Comparison of ENCODE assay signal across 38 cellular contexts in genomic region chr12:50947932-50948331, GRCh38. TPM values are rescaled to one million over a fixed set of nuclear protein-coding genes. Genes with fewer than 3 reads are reported as not detected.
"Had no signal": no experiment of that assay in that cellular context is flagged by ENCODE, and none has a peak within 500 bp of the region (broad histone marks: within the 10 kb centered on the region; RNA-seq: fewer than 3 reads in every experiment).

No MANE protein-coding gene starts in this region.

- H3K4me2 ChIP-seq: hepatocyte, smooth muscle cell had no signal

- H2AFZ ChIP-seq: hepatocyte had no signal

- DNase-seq: cortex of kidney; effector CD4-positive, alpha-beta T cell; endodermal cell; foreskin fibroblast; heart left ventricle; left cardiac atrium; left lung; mesenchymal stem cell; mucosa of descending colon; naive thymus-derived CD8-positive, alpha-beta T cell; nephron progenitor cell; nucleus accumbens; ovary; right lobe of liver; stimulated activated CD4-positive, alpha-beta T cell treated with anti-CD3 and anti-CD28 coated beads, Interleukin-12 subunit alpha, Interleukin-12 subunit beta, amount 100 ng/mL, for 4 hours; stimulated activated CD4-positive, alpha-beta T cell treated with anti-CD3 and anti-CD28 coated beads, Interleukin-1b, Interleukin-23, amount 100 ng/mL, for 48 hours; stimulated activated CD4-positive, alpha-beta T cell treated with anti-CD3 and anti-CD28 coated beads, Interleukin-4, amount 100 ng/mL, for 1 hour; stimulated activated CD8-positive, alpha-beta memory T cell treated with anti-CD3 and anti-CD28 coated beads, Interleukin-4, amount 100 ng/mL, for 48 hours; stimulated activated naive CD4-positive, alpha-beta T cell treated with Interleukin-2 at 50 U/mL for 16 hours; stomach; thyroid gland; trophoblast cell had no signal

- H3K27me3 ChIP-seq: gastroesophageal sphincter, heart left ventricle, hepatocyte, left lung, ovary, right lobe of liver, stomach, thyroid gland had no signal

- H3K36me3 ChIP-seq: heart left ventricle, left lung, ovary, right lobe of liver, thyroid gland had no signal

- H3K4me3 ChIP-seq: gastroesophageal sphincter, heart left ventricle, hepatocyte, left lung, mucosa of descending colon, ovary, right lobe of liver, smooth muscle cell, stomach, thyroid gland had no signal

- FAIRE-seq: islet of Langerhans had no signal

- H3K79me2 ChIP-seq: hepatocyte had no signal

- H3K27ac ChIP-seq: epithelial cell of prostate, gastroesophageal sphincter, heart left ventricle, hepatocyte, left lung, ovary, right lobe of liver, stomach, thyroid gland had no signal

- H3K9me3 ChIP-seq: gastroesophageal sphincter, heart left ventricle, left lung, mucosa of descending colon, ovary, right lobe of liver, stomach, thyroid gland had no signal

- H3K4me1 ChIP-seq: gastroesophageal sphincter, right lobe of liver, stomach had no signal

RNA-seq across cellular contexts. Expression of gene HIGD1C, which starts 4.4 kb away (rescaled TPM):
- total RNA-seq: dermis microvascular lymphatic vessel endothelial cell; endodermal cell; esophagus mucosa; gastroesophageal sphincter; heart left ventricle; hepatocyte; kidney epithelial cell; left cardiac atrium; left lung; lower leg skin; lung microvascular endothelial cell; mesothelial cell of epicardium; mucosa of descending colon; naive thymus-derived CD8-positive, alpha-beta T cell; ovary; posterior vena cava; pulmonary artery endothelial cell; right lobe of liver; smooth muscle cell; stomach; subcutaneous adipose tissue; temporal lobe; thyroid gland; ureter had no signal
- polyA plus RNA-seq: heart left ventricle; hepatocyte; naive thymus-derived CD8-positive, alpha-beta T cell; ovary; smooth muscle cell; stomach had no signal
